In the genomic region with DNA sequence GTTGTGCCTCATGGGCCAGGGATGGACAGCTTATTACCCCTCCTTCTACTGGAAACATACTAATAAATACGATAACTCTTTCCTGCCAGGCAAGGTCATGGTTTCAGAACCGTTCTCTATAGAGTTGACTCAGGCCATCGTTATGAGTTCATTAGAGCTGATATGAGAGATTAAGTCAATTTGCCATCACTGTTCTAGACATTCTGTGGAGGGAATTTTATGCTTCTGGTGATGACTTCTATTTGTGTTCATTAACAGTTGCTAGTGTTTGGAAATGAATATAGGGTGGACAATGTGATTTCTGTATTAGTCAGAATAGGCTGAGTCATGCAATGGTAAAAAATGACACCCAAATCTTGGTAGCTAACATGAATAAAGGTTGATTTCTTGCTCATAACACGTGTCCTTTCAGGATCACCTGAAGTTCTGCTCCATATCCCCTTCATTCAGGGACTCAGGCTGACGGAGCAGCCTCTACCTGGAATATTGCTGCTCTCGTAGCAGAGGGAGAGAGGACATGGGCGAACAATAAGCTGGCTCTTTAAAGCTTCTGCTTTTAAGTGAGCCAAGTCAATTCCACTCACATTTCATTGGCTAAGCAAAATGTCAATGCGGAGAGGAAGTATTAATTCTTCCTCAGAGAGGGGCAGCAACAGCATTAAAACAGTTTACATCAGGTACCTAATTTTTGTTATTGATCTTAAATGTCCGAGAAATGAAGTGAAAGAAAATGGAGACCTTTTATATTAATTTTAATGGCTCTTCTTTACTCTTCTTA, we compare ENCODE assay signal across 11 cellular contexts. TPM values are rescaled to one million over a fixed set of nuclear protein-coding genes. Genes with fewer than 3 reads are reported as not detected.
A peak's percentile ranks its signal among the peaks of the same experiment; 100 is the strongest.
DNase-seq lines count a peak whose midpoint lies in the region; ATAC-seq and TF ChIP-seq lines count a peak whose summit lies in the region.
"Had no signal": no experiment of that assay in that cellular context is flagged by ENCODE, and none has a peak within 500 bp of the region (broad histone marks: within the 10 kb centered on the region; RNA-seq: fewer than 3 reads in every experiment).

No MANE protein-coding gene starts in this region.

- H3K27ac Mint-ChIP-seq in T-helper 2 cell treated with Interferon-gamma antibody and Interleukin-4, amounts not matched to agents 5 μg/mL and 100 μg/mL, for 36 hours = no peak overlapping the region

- peaks cover 13% of the 10 kb centered on the region for H3K4me1 Mint-ChIP-seq in T-helper 2 cell treated with Interferon-gamma antibody and Interleukin-4, amounts not matched to agents 5 μg/mL and 100 μg/mL, for 36 hours (ENCODE audit: low read depth)

- ATAC-seq in GM21360 (IDR thresholded peaks at IDR 0.05; ENCODE audit: unreplicated experiment) (peak; percentile 70), HG03432 (IDR thresholded peaks at IDR 0.05; ENCODE audit: unreplicated experiment) (peak; percentile 85)

- DNase-seq in GM06990 (ENCODE audit: extremely low read depth, insufficient read length) = peak; percentile 64
- DNase-seq in epithelial cell of proximal tubule (ENCODE audit: low read depth) = peak; percentile 27
- DNase-seq in NCI-H345 (lab: John Stamatoyannopoulos, UW) = no peak
- DNase-seq in hippocampal formation (lab: John Stamatoyannopoulos, UW) = no peak
- DNase-seq in DMS79 treated with DMSO at 0.1 percent for 48 hours (lab: John Stamatoyannopoulos, UW) = no peak
- DNase-seq in T-helper 2 cell treated with Interferon-gamma antibody and Interleukin-4, amounts not matched to agents 5 μg/mL and 100 μg/mL, for 36 hours (ENCODE audit: low spot score) = no peak
- DNase-seq: activated CD4-positive, alpha-beta T cell treated with anti-CD3 and anti-CD28 coated beads, Interleukin-2, amount 50 U/mL, for 1 hour; stimulated activated naive CD4-positive, alpha-beta T cell treated with Interleukin-2 at 50 U/mL for 16 hours had no signal

- no peak for TF ChIP-seq CTCF in GM06990 (IDR thresholded peaks at IDR 0.05; ENCODE audit: insufficient read depth, low read length, poor library complexity, severe bottlenecking)
- no peak for TF ChIP-seq CTCF in epithelial cell of proximal tubule (conservative IDR thresholded peaks at IDR 0.05; ENCODE audit: low read depth, low read length)

- H3K4me3 Mint-ChIP-seq in T-helper 2 cell treated with Interferon-gamma antibody and Interleukin-4, amounts not matched to agents 5 μg/mL and 100 μg/mL, for 36 hours = no peak overlapping the region

- peaks cover 13% of the 10 kb centered on the region for H3K27me3 Mint-ChIP-seq in T-helper 2 cell treated with Interferon-gamma antibody and Interleukin-4, amounts not matched to agents 5 μg/mL and 100 μg/mL, for 36 hours (ENCODE audit: low read depth)

- H3K27me3 ChIP-seq in GM06990 (replicated peaks; ENCODE audit: control insufficient read depth, insufficient read depth, low read length) = no peaks in the 10 kb centered on the region

- no peaks in the 10 kb centered on the region for H3K9me3 Mint-ChIP-seq in T-helper 2 cell treated with Interferon-gamma antibody and Interleukin-4, amounts not matched to agents 5 μg/mL and 100 μg/mL, for 36 hours

- no peaks in the 10 kb centered on the region for H3K36me3 ChIP-seq in GM06990 (ENCODE audit: control insufficient read depth, insufficient read depth, low read length)

- H3K4me3 ChIP-seq in GM06990 (replicated peaks; ENCODE audit: low read depth, low read length) (no peak overlapping the region; the same call in 1 of the 2 replicates), epithelial cell of proximal tubule (ENCODE audit: low read depth, low read length) (no peak overlapping the region)

- no peaks in the 10 kb centered on the region for H3K36me3 Mint-ChIP-seq in T-helper 2 cell treated with Interferon-gamma antibody and Interleukin-4, amounts not matched to agents 5 μg/mL and 100 μg/mL, for 36 hours (ENCODE audit: low read depth)

RNA-seq across cellular contexts. Expression of gene TBPL2, which starts 18.6 kb away (rescaled TPM):
- not detected in 2 replicates for total RNA-seq in epithelial cell of proximal tubule
- total RNA-seq: kidney epithelial cell had no signal

RNA-seq across cellular contexts. Expression of gene ATG14, which starts 47.4 kb away (rescaled TPM):
- 5.0 and 5.1 TPM in 2 replicates for total RNA-seq in epithelial cell of proximal tubule

Comparison
In these comparisons a context has a peak if more than half of its experiments do, and no peak if none do; other contexts are left out.
1. DNase-seq: peak in GM06990 (single experiment) and epithelial cell of proximal tubule (single experiment); none in NCI-H345 (single experiment), hippocampal formation (0 of 2), DMS79 treated with DMSO at 0.1 percent for 48 hours (single experiment) and T-helper 2 cell treated with Interferon-gamma antibody and Interleukin-4, amounts not matched to agents 5 μg/mL and 100 μg/mL, for 36 hours (single experiment).